ENCODE assay signal across 1 cellular context in genomic region chr2:231455222-231455621, GRCh38.
A peak's percentile ranks its signal among the peaks of the same experiment; 100 is the strongest.
TF ChIP-seq lines count a peak whose summit lies in the region.

No MANE protein-coding gene starts in this region.

TF ChIP-seq in HepG2, 621 proteins besides CTCF, POLR2A, EP300 and RAD21:
- TF ChIP-seq TEAD3 (CRISPR knock-in tag; optimal IDR thresholded peaks at IDR 0.05; ENCODE audit: borderline replicate concordance) (no peak), ZNF788 (CRISPR knock-in tag; IDR thresholded peaks at IDR 0.05; ENCODE audit: borderline replicate concordance) (no peak), SOX5 (CRISPR knock-in tag; IDR thresholded peaks at IDR 0.05; ENCODE audit: borderline replicate concordance) (no peak), MIER3 (CRISPR knock-in tag; IDR thresholded peaks at IDR 0.05; ENCODE audit: borderline replicate concordance) (no peak), ERF (CRISPR knock-in tag; IDR thresholded peaks at IDR 0.05) (no peak), POLR2G (IDR thresholded peaks at IDR 0.05; ENCODE audit: low read depth, low read length) (peak; percentile 34; the same call in 1 of the 2 replicates), SALL1 (CRISPR knock-in tag; IDR thresholded peaks at IDR 0.05) (0 out of 2 replicates have a peak, but pooled peaks have one; percentile 9), NR1H2 (CRISPR knock-in tag; IDR thresholded peaks at IDR 0.05; ENCODE audit: borderline replicate concordance, low read depth) (no peak), HDAC6 (IDR thresholded peaks at IDR 0.05; ENCODE audit: low read depth, low read length) (no peak), ZNF451 (CRISPR knock-in tag; IDR thresholded peaks at IDR 0.05) (no peak), XRCC5 (optimal IDR thresholded peaks at IDR 0.05; ENCODE audit: low read length) (no peak), ZNF770 (CRISPR knock-in tag; IDR thresholded peaks at IDR 0.05) (0 out of 2 replicates have a peak, but pooled peaks have one; percentile 16), RXRB (CRISPR knock-in tag; IDR thresholded peaks at IDR 0.05; ENCODE audit: borderline replicate concordance) (no peak), RBFOX2 (IDR thresholded peaks at IDR 0.05; ENCODE audit: low read depth, low read length) (peak; percentile 73), SRSF4 (IDR thresholded peaks at IDR 0.05; ENCODE audit: low read depth, low read length, poor library complexity, severe bottlenecking) (no peak), POLR2AphosphoS2 (IDR thresholded peaks at IDR 0.05; ENCODE audit: low read depth, low read length) (peak; percentile 76; the same call in 1 of the 2 replicates), ARID2 (CRISPR knock-in tag; IDR thresholded peaks at IDR 0.05; ENCODE audit: borderline replicate concordance) (no peak), RBM22 (optimal IDR thresholded peaks at IDR 0.05; ENCODE audit: low read length) (peak; percentile 91), AGO2 (optimal IDR thresholded peaks at IDR 0.05; ENCODE audit: low read depth, low read length) (peak; percentile 61), ZFP1 (CRISPR knock-in tag; IDR thresholded peaks at IDR 0.05) (no peak), ARHGAP35 (CRISPR knock-in tag; IDR thresholded peaks at IDR 0.05; ENCODE audit: borderline replicate concordance) (no peak)
- TF ChIP-seq, protein P1, sequence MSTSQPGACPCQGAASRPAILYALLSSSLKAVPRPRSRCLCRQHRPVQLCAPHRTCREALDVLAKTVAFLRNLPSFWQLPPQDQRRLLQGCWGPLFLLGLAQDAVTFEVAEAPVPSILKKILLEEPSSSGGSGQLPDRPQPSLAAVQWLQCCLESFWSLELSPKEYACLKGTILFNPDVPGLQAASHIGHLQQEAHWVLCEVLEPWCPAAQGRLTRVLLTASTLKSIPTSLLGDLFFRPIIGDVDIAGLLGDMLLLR (CRISPR knock-in tag; IDR thresholded peaks at IDR 0.05): no peak
TF ChIP-seq in HepG2: peak in this region for 7.
